8 cellular contexts compared by ENCODE assay signal in genomic region chr20:57435498-57436222, GRCh38. TPM values are rescaled to one million over a fixed set of nuclear protein-coding genes. Genes with fewer than 3 reads are reported as not detected.
DNase-seq lines count a peak whose midpoint lies in the region; ATAC-seq and TF ChIP-seq lines count a peak whose summit lies in the region.

No MANE protein-coding gene starts in this region.

- H3K4me3 ChIP-seq in DND-41 (ENCODE audit: low read depth in 1 of 2, low read length in 2 of 2) (no peak overlapping the region), SJCRH30 (peak overlapping the region; percentile 4; the same call in 1 of the 2 replicates)

- H3K9me3 Mint-ChIP-seq in chondrocyte (ENCODE audit: low read depth) (no peaks in the 10 kb centered on the region), glutamatergic neuron (ENCODE audit: unreplicated experiment) (peaks cover 5% of the 10 kb centered on the region)

- no peak overlapping the region for H3K27ac ChIP-seq in DND-41 (ENCODE audit: low read length)
- peak overlapping the region; percentile 36 for H3K27ac ChIP-seq in SJCRH30

- H3K27me3 Mint-ChIP-seq in chondrocyte (ENCODE audit: low read depth) (no peaks in the 10 kb centered on the region), glutamatergic neuron (ENCODE audit: unreplicated experiment) (peaks cover 4% of the 10 kb centered on the region)

- H3K79me2 ChIP-seq in DND-41 (ENCODE audit: insufficient read depth, low read length), result no peaks in the 10 kb centered on the region

- H2AFZ ChIP-seq in DND-41 (ENCODE audit: low read depth, low read length), result no peak overlapping the region

- H3K27me3 ChIP-seq in DND-41 (ENCODE audit: insufficient read depth, low read length, poor library complexity) (peaks cover 25% of the 10 kb centered on the region), SJCRH30 (no peaks in the 10 kb centered on the region)

- no peak overlapping the region for H3K4me2 ChIP-seq in DND-41 (ENCODE audit: insufficient read depth, low read length)

- no peaks in the 10 kb centered on the region for H3K36me3 ChIP-seq in DND-41 (ENCODE audit: insufficient read depth, low read length)
- no peaks in the 10 kb centered on the region for H3K36me3 ChIP-seq in SJCRH30

- no peak overlapping the region for H3K9ac ChIP-seq in DND-41 (ENCODE audit: low read depth, low read length)

- no peaks in the 10 kb centered on the region for H3K9me3 ChIP-seq in DND-41 (ENCODE audit: insufficient read depth, low read length, severe bottlenecking)
- H3K9me3 ChIP-seq in SJCRH30 (replicated peaks), result no peaks in the 10 kb centered on the region

- DNase-seq in DND-41 (peak; percentile 41), NCI-H1048 (lab: John Stamatoyannopoulos, UW) (peak; percentile 95), SJCRH30 (peak; percentile 100), chondrocyte (ENCODE audit: low spot score) (no peak), midbrain (lab: John Stamatoyannopoulos, UW) (peak; percentile 79), glutamatergic neuron (no peak)

- no peak overlapping the region for H3K4me3 Mint-ChIP-seq in chondrocyte (ENCODE audit: unreplicated experiment)
- H3K4me3 Mint-ChIP-seq in glutamatergic neuron (ENCODE audit: unreplicated experiment), result no peak overlapping the region

- ATAC-seq in DND-41 (ENCODE audit: insufficient read depth, low read depth) (peak; percentile 22; the same call in 1 of the 3 replicates), HG03571 (IDR thresholded peaks at IDR 0.05; ENCODE audit: unreplicated experiment) (no peak), GM21390 (IDR thresholded peaks at IDR 0.05; ENCODE audit: unreplicated experiment) (no peak)

- H3K36me3 Mint-ChIP-seq in chondrocyte (ENCODE audit: low read depth), result no peaks in the 10 kb centered on the region
- peaks cover 5% of the 10 kb centered on the region for H3K36me3 Mint-ChIP-seq in glutamatergic neuron (ENCODE audit: unreplicated experiment)

- H4K20me1 ChIP-seq in DND-41 (ENCODE audit: insufficient read depth, low read length), result peaks cover 50% of the 10 kb centered on the region

- H3K4me1 ChIP-seq in DND-41 (ENCODE audit: insufficient read depth, low read length) (peaks cover 14% of the 10 kb centered on the region), SJCRH30 (peaks cover 62% of the 10 kb centered on the region)

- H3K27ac Mint-ChIP-seq in chondrocyte (ENCODE audit: unreplicated experiment) (no peak overlapping the region), glutamatergic neuron (ENCODE audit: unreplicated experiment) (no peak overlapping the region)

- H3K4me1 Mint-ChIP-seq in chondrocyte (ENCODE audit: low read depth), result peaks cover 43% of the 10 kb centered on the region
- H3K4me1 Mint-ChIP-seq in glutamatergic neuron (ENCODE audit: low read depth, unreplicated experiment), result peaks cover 17% of the 10 kb centered on the region

- no peak for TF ChIP-seq CTCF in DND-41 (IDR thresholded peaks at IDR 0.05; ENCODE audit: borderline replicate concordance, extremely low read depth, low read length, poor library complexity, severe bottlenecking)
- TF ChIP-seq CTCF in chondrocyte (IDR thresholded peaks at IDR 0.05), result peak; percentile 12
- no peak for TF ChIP-seq CTCF in glutamatergic neuron (IDR thresholded peaks at IDR 0.05; ENCODE audit: partially characterized antibody, unreplicated experiment)

RNA-seq across cellular contexts. Expression of gene RBM38, which starts 44.5 kb away (rescaled TPM):
- total RNA-seq in SJCRH30 (2014; rRNA removed; shearing (Covaris generic)), result 181 and 190 TPM in 2 replicates
- 10.8 to 12.0 TPM (median 11.2 TPM) in 3 replicates for total RNA-seq in chondrocyte
- total RNA-seq in glutamatergic neuron (ENCODE audit: unreplicated experiment), result 16.6 TPM

Comparison
In these comparisons a context has a peak if more than half of its experiments do, and no peak if none do; other contexts are left out.
1. DNase-seq: peak in DND-41 (single experiment), NCI-H1048 (single experiment), SJCRH30 (2 of 2) and midbrain (single experiment); none in chondrocyte (single experiment) and glutamatergic neuron (single experiment).
2. RNA of gene RBM38, which starts 44.5 kb away (total RNA-seq): 181 to 190 TPM in SJCRH30; 16.6 TPM in glutamatergic neuron (single experiment) and 10.8 to 12.0 TPM in chondrocyte; every median in the first group is over 10 times any median in the second.